In genomic region chr9:37971107-37971459, GRCh38 we compare ENCODE assay signal across 25 cellular contexts.
A peak's percentile ranks its signal among the peaks of the same experiment; 100 is the strongest.
DNase-seq lines count a peak whose midpoint lies in the region; ATAC-seq, FAIRE-seq and TF ChIP-seq lines count a peak whose summit lies in the region.
"Had no signal": no experiment of that assay in that cellular context is flagged by ENCODE, and none has a peak within 500 bp of the region (broad histone marks: within the 10 kb centered on the region; RNA-seq: fewer than 3 reads in every experiment).

No MANE protein-coding gene starts in this region.

- H3K27ac Mint-ChIP-seq in activated T-cell treated with anti-CD3 and anti-CD28 coated beads, Interleukin-2, amount 50 U/mL, for 24 hours = no peak overlapping the region
- H3K27ac Mint-ChIP-seq: activated naive CD8-positive, alpha-beta T cell; activated T-helper 1 cell treated with anti-CD3 and anti-CD28 coated beads, Interleukin-12 subunit alpha, Interleukin-12 subunit beta, Interleukin-2, Interleukin-4 antibody, amounts not matched to agents 30 ng/mL and 10 ng/mL and 1 ng/mL, durations not matched to agents 14 hours and 24 hours and 36 hours; endodermal cell; memory B cell; T-helper 2 cell treated with Interferon-gamma antibody and Interleukin-4, amounts not matched to agents 5 μg/mL and 100 μg/mL, for 36 hours had no signal

- no peaks in the 10 kb centered on the region for H3K9me3 Mint-ChIP-seq in activated T-cell treated with anti-CD3 and anti-CD28 coated beads, Interleukin-2, amount 50 U/mL, for 24 hours
- H3K9me3 Mint-ChIP-seq: activated T-helper 1 cell treated with anti-CD3 and anti-CD28 coated beads, Interleukin-12 subunit alpha, Interleukin-12 subunit beta, Interleukin-2, Interleukin-4 antibody, amounts not matched to agents 30 ng/mL and 10 ng/mL and 1 ng/mL, durations not matched to agents 14 hours and 24 hours and 36 hours; endodermal cell; memory B cell; T-helper 2 cell treated with Interferon-gamma antibody and Interleukin-4, amounts not matched to agents 5 μg/mL and 100 μg/mL, for 36 hours had no signal

- H3K4me1 Mint-ChIP-seq in activated T-cell treated with anti-CD3 and anti-CD28 coated beads, Interleukin-2, amount 50 U/mL, for 24 hours (ENCODE audit: low read depth) = peaks cover 11% of the 10 kb centered on the region
- H3K4me1 Mint-ChIP-seq: memory B cell had no signal

- H4K20me1 ChIP-seq in hepatocyte (ENCODE audit: insufficient read depth, poor library complexity, severe bottlenecking) = no peaks in the 10 kb centered on the region

- peaks cover 10% of the 10 kb centered on the region for H3K79me2 ChIP-seq in hepatocyte

- no peaks in the 10 kb centered on the region for H3K27me3 Mint-ChIP-seq in activated T-cell treated with anti-CD3 and anti-CD28 coated beads, Interleukin-2, amount 50 U/mL, for 24 hours
- H3K27me3 Mint-ChIP-seq: activated naive CD8-positive, alpha-beta T cell; memory B cell had no signal

- no peaks in the 10 kb centered on the region for H3K27me3 ChIP-seq in hepatocyte
- H3K27me3 ChIP-seq: BLaER1 treated with 17β-estradiol and CSF1 and Interleukin-3, amounts not matched to agents 10 nM and 100 nM; upper lobe of left lung had no signal

- WGBS in hepatocyte (ENCODE audit: low lambda C conversion rate, missing lambda C conversion rate) = 85% methylated on average over 7 of the region's 7 CpGs

- no peak overlapping the region for H3K4me3 ChIP-seq in hepatocyte
- H3K4me3 ChIP-seq: BLaER1 treated with 17β-estradiol and CSF1 and Interleukin-3, amounts not matched to agents 10 nM and 100 nM; upper lobe of left lung had no signal

- peak overlapping the region; percentile 75 for H3K27ac ChIP-seq in hepatocyte
- H3K27ac ChIP-seq: BLaER1 treated with 17β-estradiol and CSF1 and Interleukin-3, amounts not matched to agents 10 nM and 100 nM; WERI-Rb-1 had no signal

- H3K4me1 ChIP-seq in hepatocyte (ENCODE audit: insufficient read depth) = peaks cover 56% of the 10 kb centered on the region

- H3K9me3 ChIP-seq in hepatocyte (ENCODE audit: low read depth) = no peaks in the 10 kb centered on the region
- H3K9me3 ChIP-seq: BLaER1 treated with 17β-estradiol and CSF1 and Interleukin-3, amounts not matched to agents 10 nM and 100 nM; upper lobe of left lung had no signal

- no peak for TF ChIP-seq CTCF in hepatocyte (IDR thresholded peaks at IDR 0.05; ENCODE audit: poor library complexity)
- TF ChIP-seq CTCF in GM13977 (IDR thresholded peaks at IDR 0.05; ENCODE audit: extremely low read depth, insufficient read depth, missing control alignments) = no peak

- no peaks in the 10 kb centered on the region for H3K36me3 ChIP-seq in hepatocyte (replicated peaks; ENCODE audit: insufficient read depth, low read depth)

- ATAC-seq in stimulated activated naive CD8-positive, alpha-beta T cell treated with anti-CD3 and anti-CD28 coated beads, Interleukin-15, Interleukin-2, amounts not matched to agents 100 U/mL and 50 U/mL, for 24 hours = peak; percentile 65
- ATAC-seq in HG02798 (IDR thresholded peaks at IDR 0.05; ENCODE audit: poor library complexity, unreplicated experiment) = no peak
- ATAC-seq: SK-N-SH treated with all-trans-retinoic acid at 6 μM for 48 hours had no signal

- peak; percentile 22 for DNase-seq in activated T-cell treated with anti-CD3 and anti-CD28 coated beads for 48 hours (ENCODE audit: low read depth)
- no peak for DNase-seq in activated T-cell treated with anti-CD3 and anti-CD28 coated beads, Interleukin-2, amount 50 U/mL, for 24 hours
- DNase-seq in RCC 7860 (ENCODE audit: low spot score) = peak; percentile 25
- DNase-seq in hepatocyte (ENCODE audit: low spot score) = no peak
- no peak for DNase-seq in stimulated activated naive CD8-positive, alpha-beta T cell treated with anti-CD3 and anti-CD28 coated beads, Interleukin-15, Interleukin-2, amounts not matched to agents 100 U/mL and 50 U/mL, for 24 hours
- no peak for DNase-seq in effector CD4-positive, alpha-beta T cell
- DNase-seq in GM13977 (ENCODE audit: low spot score) = no peak
- DNase-seq: activated CD4-positive, alpha-beta T cell treated with anti-CD3 and anti-CD28 coated beads, Interleukin-2, amount 50 U/mL, for 48 hours; endodermal cell; H7; MM.1S; NCI-H146; occipital lobe; stimulated activated CD4-positive, alpha-beta T cell treated with anti-CD3 and anti-CD28 coated beads, Interleukin-12 subunit alpha, Interleukin-12 subunit beta, amount 100 ng/mL, for 4 hours; upper lobe of left lung; WERI-Rb-1 had no signal

- H3K4me2 ChIP-seq in hepatocyte = no peak overlapping the region
- H3K4me2 ChIP-seq: BLaER1 treated with 17β-estradiol and CSF1 and Interleukin-3, amounts not matched to agents 10 nM and 100 nM had no signal

- no peak overlapping the region for H2AFZ ChIP-seq in hepatocyte

- FAIRE-seq in RCC 7860 (lab: Jason Lieb, UNC) = no peak
- FAIRE-seq: colon had no signal

- in situ Hi-C loops in GM13977 (cut with MboI; ENCODE audit: low pct_unique_long_range_greater_than_20kb, low sequenced_read_pairs, unreplicated experiment) = no loop called here

- H3K36me3 Mint-ChIP-seq in activated T-cell treated with anti-CD3 and anti-CD28 coated beads, Interleukin-2, amount 50 U/mL, for 24 hours (ENCODE audit: low read depth) = no peaks in the 10 kb centered on the region
- H3K36me3 Mint-ChIP-seq: activated naive CD8-positive, alpha-beta T cell; memory B cell had no signal

- no peak overlapping the region for H3K4me3 Mint-ChIP-seq in activated T-cell treated with anti-CD3 and anti-CD28 coated beads, Interleukin-2, amount 50 U/mL, for 24 hours
- H3K4me3 Mint-ChIP-seq: activated naive CD8-positive, alpha-beta T cell; activated T-helper 1 cell treated with anti-CD3 and anti-CD28 coated beads, Interleukin-12 subunit alpha, Interleukin-12 subunit beta, Interleukin-2, Interleukin-4 antibody, amounts not matched to agents 30 ng/mL and 10 ng/mL and 1 ng/mL, durations not matched to agents 14 hours and 24 hours and 36 hours; brain; endodermal cell; memory B cell; T-helper 2 cell treated with Interferon-gamma antibody and Interleukin-4, amounts not matched to agents 5 μg/mL and 100 μg/mL, for 36 hours had no signal

- no peaks in the 10 kb centered on the region for H3K9me2 ChIP-seq in hepatocyte (replicated peaks; ENCODE audit: insufficient read depth)

Comparison
In these comparisons a context has a peak if more than half of its experiments do, and no peak if none do; other contexts are left out.
1. DNase-seq: peak in activated T-cell treated with anti-CD3 and anti-CD28 coated beads for 48 hours (single experiment) and RCC 7860 (single experiment); none in activated T-cell treated with anti-CD3 and anti-CD28 coated beads, Interleukin-2, amount 50 U/mL, for 24 hours (single experiment), hepatocyte (single experiment), stimulated activated naive CD8-positive, alpha-beta T cell treated with anti-CD3 and anti-CD28 coated beads, Interleukin-15, Interleukin-2, amounts not matched to agents 100 U/mL and 50 U/mL, for 24 hours (single experiment), effector CD4-positive, alpha-beta T cell (single experiment) and GM13977 (single experiment).